8 cellular contexts compared by ENCODE assay signal in genomic region chr10:100970076-100970913, GRCh38. TPM values are rescaled to one million over a fixed set of nuclear protein-coding genes. Genes with fewer than 3 reads are reported as not detected.
DNase-seq lines count a peak whose midpoint lies in the region; ATAC-seq, FAIRE-seq and TF ChIP-seq lines count a peak whose summit lies in the region.

No MANE protein-coding gene starts in this region.

- H3K4me3 Mint-ChIP-seq in activated CD4-positive, alpha-beta memory T cell treated with anti-CD3 and anti-CD28 coated beads, Interleukin-2, amount 10 ng/mL, durations not matched to agents 7 days and 5 days, result peak overlapping the region; percentile 2

- H3K27me3 ChIP-seq in pancreas, result no peaks in the 10 kb centered on the region

- no peak for TF ChIP-seq CTCF in fibroblast of the aortic adventitia (IDR thresholded peaks at IDR 0.05; ENCODE audit: insufficient read depth, low read length)
- TF ChIP-seq CTCF in pancreas (IDR thresholded peaks at IDR 0.05), result no peak

- DNase-seq in HT-29 (ENCODE audit: low spot score) (peak; percentile 70), fibroblast of the aortic adventitia (ENCODE audit: low read depth) (no peak), pancreas (peak in 5 of 6 donors; percentile 44 to 74 (median 66)), NOMO-1 treated with DMSO at 0.1 percent for 48 hours (lab: John Stamatoyannopoulos, UW; ENCODE audit: unreplicated experiment) (no peak), EL (no peak), middle frontal gyrus (ENCODE audit: extremely low spot score, low spot score) (no peak)
- peak; percentile 21 for DNase-seq in activated CD4-positive, alpha-beta memory T cell treated with anti-CD3 and anti-CD28 coated beads, Interleukin-2, amount 10 ng/mL, durations not matched to agents 7 days and 5 days

- WGBS in pancreas, 2 donors, result 13% methylated on average over 13 of the region's 13 CpGs

- H3K27ac Mint-ChIP-seq in activated CD4-positive, alpha-beta memory T cell treated with anti-CD3 and anti-CD28 coated beads, Interleukin-2, amount 10 ng/mL, durations not matched to agents 7 days and 5 days, result no peak overlapping the region

- H3K4me1 Mint-ChIP-seq in activated CD4-positive, alpha-beta memory T cell treated with anti-CD3 and anti-CD28 coated beads, Interleukin-2, amount 10 ng/mL, durations not matched to agents 7 days and 5 days, result peaks cover 11% of the 10 kb centered on the region

- peak overlapping the region; percentile 49 to 81 (median 60) for H3K27ac ChIP-seq in pancreas

- no peaks in the 10 kb centered on the region for H3K9me3 Mint-ChIP-seq in activated CD4-positive, alpha-beta memory T cell treated with anti-CD3 and anti-CD28 coated beads, Interleukin-2, amount 10 ng/mL, durations not matched to agents 7 days and 5 days

- POLR2A ChIA-PET in activated CD4-positive, alpha-beta memory T cell treated with anti-CD3 and anti-CD28 coated beads, Interleukin-2, amount 10 ng/mL, durations not matched to agents 7 days and 5 days (lab: Charles Lee), result no interaction called here

- intact Hi-C loops in pancreas (cut with DNase I), result no loop called here

- peaks cover 13 to 17% (median 16%) of the 10 kb centered on the region in 3 donors for H3K4me1 ChIP-seq in pancreas

- no peaks in the 10 kb centered on the region for H3K27me3 Mint-ChIP-seq in activated CD4-positive, alpha-beta memory T cell treated with anti-CD3 and anti-CD28 coated beads, Interleukin-2, amount 10 ng/mL, durations not matched to agents 7 days and 5 days

- CTCF ChIA-PET in activated CD4-positive, alpha-beta memory T cell treated with anti-CD3 and anti-CD28 coated beads, Interleukin-2, amount 10 ng/mL, durations not matched to agents 7 days and 5 days (lab: Charles Lee), result interaction anchor here (0.7 to 1.0 kb wide), 4 partner anchors 21 to 59 kb away, joined by 3 to 4 read pairs (median 3); no protein-coding TSS in a partner anchor

- H3K4me3 ChIP-seq in fibroblast of the aortic adventitia (ENCODE audit: low read depth, low read length) (peak overlapping the region; percentile 68), pancreas (peak overlapping the region; percentile 57 to 95 (median 64))

- no peaks in the 10 kb centered on the region for H3K9me3 ChIP-seq in pancreas

- no peak for FAIRE-seq in pancreas (lab: Jason Lieb, UNC)

- no peaks in the 10 kb centered on the region for H3K36me3 Mint-ChIP-seq in activated CD4-positive, alpha-beta memory T cell treated with anti-CD3 and anti-CD28 coated beads, Interleukin-2, amount 10 ng/mL, durations not matched to agents 7 days and 5 days (ENCODE audit: low read depth)

- no peaks in the 10 kb centered on the region for H3K36me3 ChIP-seq in pancreas

- ATAC-seq in pancreas, result peak; percentile 44 to 68 (median 58)
- ATAC-seq in HG03039 (IDR thresholded peaks at IDR 0.05; ENCODE audit: unreplicated experiment), result no peak

RNA-seq across cellular contexts. Expression of gene SEMA4G, which starts 1.0 kb away (rescaled TPM):
- 24.6 and 29.6 TPM in 2 replicates for total RNA-seq in HT-29 (2014; rRNA removed; shearing (Covaris generic))
- under 1 TPM; 0.68 to 0.98 TPM for total RNA-seq in activated CD4-positive, alpha-beta memory T cell treated with anti-CD3 and anti-CD28 coated beads, Interleukin-2, amount 10 ng/mL, durations not matched to agents 7 days and 5 days
- 0.25 and 0.81 TPM in 2 replicates for total RNA-seq in fibroblast of the aortic adventitia (ENCODE audit: low replicate concordance)
- 10 to 100 TPM in 3 of 6 donors, 1 to 10 TPM in 3; 8.7 to 17.2 (median 12.5) TPM for total RNA-seq in pancreas
- polyA plus RNA-seq in pancreas, result 10 to 100 TPM; 33.8 to 36.4 TPM

RNA-seq across cellular contexts. Expression of gene MRPL43, which starts 17.0 kb away (rescaled TPM):
- 141 and 174 TPM in 2 replicates for total RNA-seq in HT-29 (2014; rRNA removed; shearing (Covaris generic))
- total RNA-seq in activated CD4-positive, alpha-beta memory T cell treated with anti-CD3 and anti-CD28 coated beads, Interleukin-2, amount 10 ng/mL, durations not matched to agents 7 days and 5 days, result 10 to 100 TPM; 47.8 to 49.3 TPM
- 27.8 and 38.2 TPM in 2 replicates for total RNA-seq in fibroblast of the aortic adventitia (ENCODE audit: low replicate concordance)
- total RNA-seq in pancreas, result 10 to 100 TPM; 31.0 to 49.3 (median 36.2) TPM
- 10 to 100 TPM; 67.7 to 93.5 TPM for polyA plus RNA-seq in pancreas

RNA-seq across cellular contexts. Expression of gene TWNK, which starts 17.0 kb away (rescaled TPM):
- 15.9 and 18.8 TPM in 2 replicates for total RNA-seq in HT-29 (2014; rRNA removed; shearing (Covaris generic))
- total RNA-seq in activated CD4-positive, alpha-beta memory T cell treated with anti-CD3 and anti-CD28 coated beads, Interleukin-2, amount 10 ng/mL, durations not matched to agents 7 days and 5 days, result 1 to 10 TPM; 6.4 to 7.1 TPM
- total RNA-seq in fibroblast of the aortic adventitia (ENCODE audit: low replicate concordance) (4.1 and 4.8 TPM in 2 replicates), pancreas (1 to 10 TPM; 1.7 to 5.4 (median 3.8) TPM)
- polyA plus RNA-seq in pancreas, result 1 to 10 TPM; 3.1 to 3.2 TPM

RNA-seq across cellular contexts. Expression of gene LZTS2, which starts 29.3 kb away (rescaled TPM):
- total RNA-seq in HT-29 (2014; rRNA removed; shearing (Covaris generic)), result 154 and 172 TPM in 2 replicates
- total RNA-seq in activated CD4-positive, alpha-beta memory T cell treated with anti-CD3 and anti-CD28 coated beads, Interleukin-2, amount 10 ng/mL, durations not matched to agents 7 days and 5 days, result 10 to 100 TPM; 17.3 to 18.5 TPM
- 91.7 and 175 TPM in 2 replicates for total RNA-seq in fibroblast of the aortic adventitia (ENCODE audit: low replicate concordance)
- total RNA-seq in pancreas, result 10 to 100 TPM; 10.5 to 26.5 (median 14.4) TPM
- polyA plus RNA-seq in pancreas, result 10 to 100 TPM; 41.1 to 52.2 TPM

RNA-seq across cellular contexts. Expression of gene SLF2, which starts 57.5 kb away (rescaled TPM):
- 15.7 and 19.4 TPM in 2 replicates for total RNA-seq in HT-29 (2014; rRNA removed; shearing (Covaris generic))
- total RNA-seq in activated CD4-positive, alpha-beta memory T cell treated with anti-CD3 and anti-CD28 coated beads, Interleukin-2, amount 10 ng/mL, durations not matched to agents 7 days and 5 days, result 10 to 100 TPM; 34.9 to 37.2 TPM
- total RNA-seq in fibroblast of the aortic adventitia (ENCODE audit: low replicate concordance) (34.8 and 62.8 TPM in 2 replicates), pancreas (10 to 100 TPM in 5 of 6 donors, 1 to 10 TPM in 1; 9.5 to 16.8 (median 11.1) TPM)
- 10 to 100 TPM; 12.8 to 16.5 TPM for polyA plus RNA-seq in pancreas

Comparison
In these comparisons a context has a peak if more than half of its experiments do, and no peak if none do; other contexts are left out.
1. DNase-seq: peak in HT-29 (single experiment), activated CD4-positive, alpha-beta memory T cell treated with anti-CD3 and anti-CD28 coated beads, Interleukin-2, amount 10 ng/mL, durations not matched to agents 7 days and 5 days (single experiment) and pancreas (5 of 6); none in fibroblast of the aortic adventitia (single experiment), NOMO-1 treated with DMSO at 0.1 percent for 48 hours (single experiment), EL (single experiment) and middle frontal gyrus (single experiment).